Comparison of ENCODE assay signal across 8 cellular contexts in genomic region chr5:151252762-151253603, GRCh38. TPM values are rescaled to one million over a fixed set of nuclear protein-coding genes. Genes with fewer than 3 reads are reported as not detected.
DNase-seq lines count a peak whose midpoint lies in the region; ATAC-seq and TF ChIP-seq lines count a peak whose summit lies in the region.

TSS of gene GM2A (plus strand) at chr5:151253185. CDS start at chr5:151253217, 32 bp downstream.

- H3K9me2 ChIP-seq in SK-N-SH: no peaks in the 10 kb centered on the region

- no peak for TF ChIP-seq CTCF in SK-N-SH (IDR thresholded peaks at IDR 0.05)
- TF ChIP-seq CTCF in gastroesophageal sphincter (IDR thresholded peaks at IDR 0.05): no peak
- no peak for TF ChIP-seq CTCF in neutrophil (IDR thresholded peaks at IDR 0.05)

- H3K4me3 ChIP-seq in SK-N-SH (ENCODE audit: low read depth in 2 of 2, low read length in 1 of 2) (peak within 1 kb of the TSS; percentile 63 to 78), gastroesophageal sphincter (peak within 1 kb of the TSS; percentile 73 to 75), neutrophil (ENCODE audit: low read depth in 1 of 2, low read length in 1 of 2) (peak within 1 kb of the TSS; percentile 78 to 83)

- H3K9me3 ChIP-seq in SK-N-SH (no peaks in the 10 kb centered on the region), gastroesophageal sphincter (no peaks in the 10 kb centered on the region), neutrophil (no peaks in the 10 kb centered on the region)

- CTCF ChIA-PET in SK-N-SH (lab: Yijun Ruan, JAX): interaction anchor here (0.6 to 1.1 kb wide), 3 partner anchors 88 to 452 kb away, joined by 3 read pairs; no protein-coding TSS in a partner anchor

- POLR2A ChIA-PET in SK-N-SH (lab: Yijun Ruan, JAX): interaction anchor here (0.6 to 1.2 kb wide), 2 partner anchors 201 to 399 kb away, joined by 3 read pairs; no protein-coding TSS in a partner anchor

- peaks cover 2% of the 10 kb centered on the region; the same call in 1 of the 2 replicates for H3K27me3 ChIP-seq in SK-N-SH (ENCODE audit: insufficient read depth)
- H3K27me3 ChIP-seq in gastroesophageal sphincter: no peaks in the 10 kb centered on the region
- H3K27me3 ChIP-seq in neutrophil: no peaks in the 10 kb centered on the region

- H3K9ac ChIP-seq in SK-N-SH: peak within 1 kb of the TSS; percentile 67

- TF ChIP-seq RAD21 in SK-N-SH (IDR thresholded peaks at IDR 0.05; ENCODE audit: low read length): no peak

- H3K36me3 ChIP-seq in SK-N-SH (replicated peaks in 1 of 2; ENCODE audit: control insufficient read depth in 1 of 2, insufficient read depth in 2 of 2, low read length in 1 of 2) (no peaks in the 10 kb centered on the region), gastroesophageal sphincter (no peaks in the 10 kb centered on the region), neutrophil (no peaks in the 10 kb centered on the region)

- H3K4me1 ChIP-seq in SK-N-SH (ENCODE audit: control insufficient read depth in 1 of 2, insufficient read depth in 2 of 2, low read depth in 1 of 2, low read length in 1 of 2) (peaks cover 0 to 5% of the 10 kb centered on the region in 2 experiments; a peak in 1 of 4 replicates), gastroesophageal sphincter (peaks cover 0 to 48% (median 16%) of the 10 kb centered on the region in 3 donors), neutrophil (ENCODE audit: control insufficient read depth in 1 of 2, insufficient read depth in 1 of 2, low read depth in 1 of 2, low read length in 1 of 2) (peaks cover 36 to 37% of the 10 kb centered on the region in 2 experiments)

- TF ChIP-seq EP300 in SK-N-SH (IDR thresholded peaks at IDR 0.05; ENCODE audit: borderline replicate concordance in 1 of 2, low read depth in 1 of 2, low read length in 1 of 2) (no peak), gastroesophageal sphincter (IDR thresholded peaks at IDR 0.05) (no peak)

- ATAC-seq in HG02571 (IDR thresholded peaks at IDR 0.05; ENCODE audit: unreplicated experiment): peak; percentile 82
- ATAC-seq in gastroesophageal sphincter: peak; percentile 97

- WGBS in SK-N-SH (ENCODE audit: low lambda C conversion rate): 1% methylated on average over 36 of the region's 52 CpGs
- 0% methylated on average over 6 to 15 of the region's 52 CpGs for WGBS in gastroesophageal sphincter (ENCODE audit: low coverage in 1 of 2), 2 donors

- peak within 1 kb of the TSS; percentile 96 for H2AFZ ChIP-seq in SK-N-SH (ENCODE audit: low read depth)

- H3K27ac ChIP-seq in SK-N-SH (ENCODE audit: low read depth in 2 of 2, low read length in 1 of 2) (peak within 1 kb of the TSS in 1 of 2 experiments; percentile 13; a peak in 1 of 4 replicates), gastroesophageal sphincter (peak within 1 kb of the TSS; percentile 19 to 91 (median 85)), neutrophil (peak within 1 kb of the TSS; percentile 92), substantia nigra (ENCODE audit: low read depth, low read length, poor library complexity, severe bottlenecking) (peak within 1 kb of the TSS; percentile 76)

- DNase-seq in GM04504 (ENCODE audit: low read depth): peak; percentile 98
- DNase-seq in NCI-H1048 (lab: John Stamatoyannopoulos, UW): peak; percentile 95
- peak; percentile 99 for DNase-seq in SK-N-SH
- DNase-seq in activated naive CD4-positive, alpha-beta T cell treated with anti-CD3 and anti-CD28 coated beads, Interleukin-2, amount 50 U/mL, for 16 hours: peak; percentile 98
- peak; percentile 69 to 100 (median 99) for DNase-seq in substantia nigra (lab: John Stamatoyannopoulos, UW)

- no peaks in the 10 kb centered on the region for H3F3A ChIP-seq in SK-N-SH (replicated peaks; ENCODE audit: insufficient read depth)

- TF ChIP-seq POLR2A in gastroesophageal sphincter (IDR thresholded peaks at IDR 0.05): peak; percentile 31 to 57

- H4K20me1 ChIP-seq in SK-N-SH (ENCODE audit: insufficient read depth): no peaks in the 10 kb centered on the region

- peak within 1 kb of the TSS; percentile 95 for H3K4me2 ChIP-seq in SK-N-SH

- no peaks in the 10 kb centered on the region for H3K79me2 ChIP-seq in SK-N-SH (ENCODE audit: insufficient read depth)

TF ChIP-seq in SK-N-SH, 30 proteins besides CTCF, POLR2A, EP300 and RAD21 (continues in another document):
- TF ChIP-seq FOSL2 (IDR thresholded peaks at IDR 0.05; ENCODE audit: borderline replicate concordance, low read depth): no peak
- no peak for TF ChIP-seq FOXJ3 (CRISPR knock-in tag; IDR thresholded peaks at IDR 0.05)
- no peak for TF ChIP-seq EZH2phosphoT487 (IDR thresholded peaks at IDR 0.05; ENCODE audit: borderline replicate concordance, low read depth)
- peak; percentile 52 for TF ChIP-seq CHD2 (IDR thresholded peaks at IDR 0.05; ENCODE audit: low read length, partially characterized antibody)
- TF ChIP-seq TCF12 (IDR thresholded peaks at IDR 0.05): no peak
- 0 out of 2 replicates have a peak, but pooled peaks have one; percentile 46 for TF ChIP-seq USF1 (IDR thresholded peaks at IDR 0.05; ENCODE audit: borderline replicate concordance, low read depth)
- no peak for TF ChIP-seq YY1 (IDR thresholded peaks at IDR 0.05; ENCODE audit: low read depth)
- peak; percentile 48; the same call in 1 of the 2 replicates for TF ChIP-seq NRF1 (IDR thresholded peaks at IDR 0.05; ENCODE audit: low read depth, low read length)
- no peak for TF ChIP-seq NFIC (IDR thresholded peaks at IDR 0.05; ENCODE audit: borderline replicate concordance)
- peak; percentile 56; the same call in 1 of the 2 replicates for TF ChIP-seq POLR2AphosphoS5 (IDR thresholded peaks at IDR 0.05; ENCODE audit: low read depth, low read length)
- TF ChIP-seq SMC3 (IDR thresholded peaks at IDR 0.05; ENCODE audit: low read depth, low read length): no peak
- TF ChIP-seq USF2 (IDR thresholded peaks at IDR 0.05; ENCODE audit: borderline replicate concordance, low read depth, low read length): no peak
- TF ChIP-seq MAX (IDR thresholded peaks at IDR 0.05; ENCODE audit: low read depth): no peak; the same call in 1 of the 2 replicates
- no peak for TF ChIP-seq REST (IDR thresholded peaks at IDR 0.05; ENCODE audit: low read depth, low read length)
- no peak for TF ChIP-seq ZBTB33 (IDR thresholded peaks at IDR 0.05; ENCODE audit: borderline replicate concordance, low read depth)

RNA-seq across cellular contexts. Expression of gene GM2A, which starts in this region (rescaled TPM):
- 8.0 and 10.2 TPM in 2 replicates for polyA plus RNA-seq in SK-N-SH (2012; rRNA removed)
- 7.5 and 8.2 TPM in 2 replicates for polyA plus RNA-seq in SK-N-SH (2012; cell fraction: cytosol; rRNA removed)
- polyA plus RNA-seq in SK-N-SH (2012; cell fraction: nucleus; rRNA removed): 4.2 and 4.7 TPM in 2 replicates
- 10 to 100 TPM; 23.3 to 37.2 (median 29.1) TPM for total RNA-seq in gastroesophageal sphincter
